8 cellular contexts compared by ENCODE assay signal in genomic region chr1:27489973-27490741, GRCh38. TPM values are rescaled to one million over a fixed set of nuclear protein-coding genes. Genes with fewer than 3 reads are reported as not detected.
DNase-seq lines count a peak whose midpoint lies in the region; ATAC-seq and TF ChIP-seq lines count a peak whose summit lies in the region.

Gene WASF2 (minus strand): TSS chr1:27490167. CDS start chr1:27428890, 61,277 bp downstream.

- H3K4me1 ChIP-seq in CD4-positive, alpha-beta memory T cell (ENCODE audit: insufficient read depth, low read length) = peaks cover 31% of the 10 kb centered on the region
- peaks cover 60% of the 10 kb centered on the region for H3K4me1 ChIP-seq in lower lobe of right lung

- intact Hi-C loops in CD4-positive, alpha-beta memory T cell (cut with micrococcal nuclease) = loop anchor here (1.0 kb wide), 3 partner anchors 32 to 173 kb away; no protein-coding TSS in a partner anchor
- intact Hi-C loops in lower lobe of right lung (cut with DNase I) = no loop called here

- POLR2A ChIA-PET in CD4-positive, alpha-beta memory T cell (lab: Charles Lee; ENCODE audit: partially characterized antibody) = interaction anchor here (0.6 to 5.4 kb wide), 38 partner anchors 8 to 746 kb away, joined by 3 to 81 read pairs (median 4); partner anchors contain the start of genes ATP5IF1, FAM76A, IFI6 and SYTL1

- peaks cover 0 to 19% of the 10 kb centered on the region in 2 donors for H3K36me3 Mint-ChIP-seq in CD4-positive, alpha-beta memory T cell

- H3K36me3 ChIP-seq in CD4-positive, alpha-beta memory T cell (ENCODE audit: insufficient read depth, low read length) = no peaks in the 10 kb centered on the region
- no peaks in the 10 kb centered on the region for H3K36me3 ChIP-seq in lower lobe of right lung

- peaks cover 18 to 44% (median 26%) of the 10 kb centered on the region in 4 donors for H3K4me1 Mint-ChIP-seq in CD4-positive, alpha-beta memory T cell

- no peak for TF ChIP-seq CTCF in lower lobe of right lung (IDR thresholded peaks at IDR 0.05)

- CTCF ChIA-PET in CD4-positive, alpha-beta memory T cell (lab: Charles Lee; ENCODE audit: partially characterized antibody) = interaction anchor here (0.6 to 2.3 kb wide), 6 partner anchors 53 to 179 kb away, joined by 3 to 8 read pairs (median 3); no protein-coding TSS in a partner anchor

- peak within 1 kb of the TSS; percentile 95 to 100 (median 97) for H3K4me3 Mint-ChIP-seq in CD4-positive, alpha-beta memory T cell

- peaks cover 0 to 10% (median 0%) of the 10 kb centered on the region in 8 donors for H3K9me3 Mint-ChIP-seq in CD4-positive, alpha-beta memory T cell

- peak; percentile 85 for ATAC-seq in GM19467 (IDR thresholded peaks at IDR 0.05; ENCODE audit: unreplicated experiment)
- ATAC-seq in lower lobe of right lung = peak; percentile 97 to 99

- H3K27me3 Mint-ChIP-seq in CD4-positive, alpha-beta memory T cell = peaks cover 0 to 3% of the 10 kb centered on the region in 2 donors

- no peaks in the 10 kb centered on the region for H3K27me3 ChIP-seq in CD4-positive, alpha-beta memory T cell (ENCODE audit: insufficient read depth, low read length)
- H3K27me3 ChIP-seq in lower lobe of right lung (ENCODE audit: low read depth) = no peaks in the 10 kb centered on the region

- no peaks in the 10 kb centered on the region for H3K9me3 ChIP-seq in CD4-positive, alpha-beta memory T cell (ENCODE audit: control insufficient read depth in 1 of 2, low read length in 2 of 2)
- H3K9me3 ChIP-seq in lower lobe of right lung = no peaks in the 10 kb centered on the region

- peak; percentile 97 to 98 (median 97) for DNase-seq in CD4-positive, alpha-beta memory T cell
- DNase-seq in HS-27A (ENCODE audit: low read depth) = peak; percentile 97
- DNase-seq in NK-92 (lab: John Stamatoyannopoulos, UW; ENCODE audit: unreplicated experiment) = peak; percentile 71
- peak; percentile 91 to 92 for DNase-seq in activated CD8-positive, alpha-beta memory T cell treated with anti-CD3 and anti-CD28 coated beads for 1 hour (ENCODE audit: extremely low read depth in 1 of 2, low read depth in 1 of 2)
- peak; percentile 96 for DNase-seq in effector CD4-positive, alpha-beta T cell
- DNase-seq in lower lobe of right lung = peak; percentile 97
- DNase-seq in stimulated activated CD4-positive, alpha-beta T cell treated with anti-CD3 and anti-CD28 coated beads, TNF-alpha, amount 100 ng/mL, for 24 hours (ENCODE audit: low read depth in 3 of 3) = peak; percentile 94 to 97 (median 97)

- H3K27ac ChIP-seq in CD4-positive, alpha-beta memory T cell (ENCODE audit: low read depth, low read length) = peak within 1 kb of the TSS; percentile 87
- peak within 1 kb of the TSS; percentile 100 for H3K27ac ChIP-seq in lower lobe of right lung

- H3K27ac Mint-ChIP-seq in CD4-positive, alpha-beta memory T cell = peak within 1 kb of the TSS; percentile 97 to 99 (median 99)

- peak within 1 kb of the TSS; percentile 44 to 100 for H3K4me3 ChIP-seq in CD4-positive, alpha-beta memory T cell (ENCODE audit: low read length in 2 of 2)
- H3K4me3 ChIP-seq in lower lobe of right lung = peak within 1 kb of the TSS; percentile 96

RNA-seq across cellular contexts. Expression of gene WASF2, which starts in this region (rescaled TPM):
- 100 to 1,000 TPM; 163 to 164 TPM for total RNA-seq in CD4-positive, alpha-beta memory T cell
- 10 to 100 TPM; 31.6 to 81.1 TPM for polyA plus RNA-seq in CD4-positive, alpha-beta memory T cell
- 159 TPM for total RNA-seq in lower lobe of right lung

Comparison
In these comparisons a context has a peak if more than half of its experiments do, and no peak if none do; other contexts are left out.
1. Peak in every context shown above with its lines: DNase-seq, ATAC-seq, H3K4me3 ChIP-seq and H3K27ac ChIP-seq.